1 cellular context compared by ENCODE assay signal in genomic region chr3:15291589-15292541, GRCh38.
TF ChIP-seq lines count a peak whose summit lies in the region.

No MANE protein-coding gene starts in this region.

TF ChIP-seq in GM23338, 12 proteins besides CTCF, POLR2A, EP300 and RAD21 (continued from another document):
- TF ChIP-seq JUNB (IDR thresholded peaks at IDR 0.05; ENCODE audit: unreplicated experiment) (no peak), CREB1 (CRISPR knock-in tag; IDR thresholded peaks at IDR 0.05; ENCODE audit: low read depth) (no peak), POLR2AphosphoS5 (IDR thresholded peaks at IDR 0.05; ENCODE audit: low read depth) (no peak), EZH2phosphoT487 (IDR thresholded peaks at IDR 0.05; ENCODE audit: unreplicated experiment) (no peak), ZNF331 (CRISPR knock-in tag; IDR thresholded peaks at IDR 0.05; ENCODE audit: low read depth) (no peak), STAT1 (IDR thresholded peaks at IDR 0.05; ENCODE audit: unreplicated experiment) (no peak)
- TF ChIP-seq, protein P1, sequence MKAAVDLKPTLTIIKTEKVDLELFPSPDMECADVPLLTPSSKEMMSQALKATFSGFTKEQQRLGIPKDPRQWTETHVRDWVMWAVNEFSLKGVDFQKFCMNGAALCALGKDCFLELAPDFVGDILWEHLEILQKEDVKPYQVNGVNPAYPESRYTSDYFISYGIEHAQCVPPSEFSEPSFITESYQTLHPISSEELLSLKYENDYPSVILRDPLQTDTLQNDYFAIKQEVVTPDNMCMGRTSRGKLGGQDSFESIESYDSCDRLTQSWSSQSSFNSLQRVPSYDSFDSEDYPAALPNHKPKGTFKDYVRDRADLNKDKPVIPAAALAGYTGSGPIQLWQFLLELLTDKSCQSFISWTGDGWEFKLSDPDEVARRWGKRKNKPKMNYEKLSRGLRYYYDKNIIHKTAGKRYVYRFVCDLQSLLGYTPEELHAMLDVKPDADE (IDR thresholded peaks at IDR 0.05): no peak
TF ChIP-seq in GM23338: peak in this region for 0.
